Comparison of ENCODE assay signal across 8 cellular contexts in the genomic region with DNA sequence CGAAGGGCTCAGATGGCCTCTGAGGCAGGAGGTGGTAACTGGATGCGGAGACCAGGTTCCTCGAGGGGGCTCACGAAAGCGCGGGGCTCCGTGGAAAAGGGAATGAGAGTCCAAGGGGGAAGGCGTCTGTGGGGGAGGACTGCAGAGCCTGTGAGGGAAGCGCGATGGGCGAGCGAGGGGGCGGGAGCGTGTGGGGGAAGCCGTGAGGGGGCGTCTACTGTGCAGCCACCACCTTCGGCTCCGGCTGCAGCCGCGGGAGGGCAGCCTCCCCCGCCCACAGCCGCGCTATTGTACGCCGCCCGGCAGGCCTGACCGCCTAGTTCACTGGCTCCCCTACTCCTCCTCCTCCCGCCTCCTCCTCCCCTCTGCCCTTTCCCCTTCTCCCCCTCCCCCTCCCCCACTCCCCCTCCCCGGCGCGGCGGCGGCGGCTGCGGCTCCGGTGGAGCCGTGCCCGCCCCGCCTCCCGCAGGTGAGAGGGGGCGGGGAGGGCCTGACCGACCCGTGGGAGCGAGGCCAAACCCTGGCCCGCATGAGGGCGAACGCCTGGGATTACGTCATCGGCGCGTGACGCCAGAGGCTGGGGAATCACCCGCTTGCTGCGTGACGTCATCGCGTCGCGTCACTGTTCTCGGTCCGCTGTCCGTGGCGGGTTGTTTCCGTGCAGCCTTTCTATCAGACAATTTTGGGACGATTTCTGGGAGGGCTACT. TPM values are rescaled to one million over a fixed set of nuclear protein-coding genes. Genes with fewer than 3 reads are reported as not detected.
DNase-seq lines count a peak whose midpoint lies in the region; ATAC-seq and TF ChIP-seq lines count a peak whose summit lies in the region.

A gene (minus strand): TSS at position 294 of the 708 bp plus-strand sequence. CDS start 81,574 bp downstream, outside the sequence.

- H3K9ac ChIP-seq in KMS-11, result peak within 1 kb of the TSS; percentile 81

- peak; percentile 59 for ATAC-seq in GM21723 (IDR thresholded peaks at IDR 0.05; ENCODE audit: unreplicated experiment)
- ATAC-seq in stimulated activated naive CD8-positive, alpha-beta T cell treated with anti-CD3 and anti-CD28 coated beads, Interleukin-15, Interleukin-2, amounts not matched to agents 100 U/mL and 50 U/mL, for 24 hours, result peak; percentile 77

- H3K4me1 Mint-ChIP-seq in nephron progenitor cell, result peaks cover 40% of the 10 kb centered on the region

- peak within 1 kb of the TSS; percentile 97 for H3K27ac Mint-ChIP-seq in nephron progenitor cell

- H3K4me1 ChIP-seq in KMS-11 (ENCODE audit: low read depth, poor library complexity, severe bottlenecking), result peaks cover 34% of the 10 kb centered on the region

- H3K36me3 Mint-ChIP-seq in nephron progenitor cell (ENCODE audit: low read depth), result no peaks in the 10 kb centered on the region

- peak within 1 kb of the TSS; percentile 87 for H3K4me2 ChIP-seq in KMS-11

- H3K36me3 ChIP-seq in KMS-11 (ENCODE audit: insufficient read depth), result no peaks in the 10 kb centered on the region

- H3K9me3 Mint-ChIP-seq in nephron progenitor cell, result no peaks in the 10 kb centered on the region

- no peaks in the 10 kb centered on the region for H3K27me3 Mint-ChIP-seq in nephron progenitor cell (ENCODE audit: low read depth, poor library complexity)

- DNase-seq in DMS53 (lab: John Stamatoyannopoulos, UW) (peak; percentile 100), RPMI7951 (ENCODE audit: low read depth) (peak; percentile 75), fibroblast of the conjunctiva (ENCODE audit: low read depth) (peak; percentile 67), nephron progenitor cell (peak; percentile 92)
- peak; percentile 64 for DNase-seq in activated effector memory CD4-positive, alpha-beta T cell treated with Interleukin-2 at 50 U/mL for 16 hours
- DNase-seq in stimulated activated naive CD8-positive, alpha-beta T cell treated with anti-CD3 and anti-CD28 coated beads, Interleukin-15, Interleukin-2, amounts not matched to agents 100 U/mL and 50 U/mL, for 24 hours, result peak; percentile 89

- no peak within 1 kb of the TSS for H3K4me3 ChIP-seq in KMS-11 (IDR thresholded peaks at IDR 0.05; ENCODE audit: insufficient read depth, low read depth, low read length)

- no peaks in the 10 kb centered on the region for H3K27me3 ChIP-seq in KMS-11 (ENCODE audit: insufficient read depth, low read depth)

- peak within 1 kb of the TSS; percentile 90 for H2AFZ ChIP-seq in KMS-11 (ENCODE audit: low read depth)

- no peaks in the 10 kb centered on the region for H4K20me1 ChIP-seq in KMS-11 (ENCODE audit: insufficient read depth)

- peak within 1 kb of the TSS; percentile 35 for H3K27ac ChIP-seq in KMS-11

- H3K4me3 Mint-ChIP-seq in nephron progenitor cell, result peak within 1 kb of the TSS; percentile 91

- H3K79me2 ChIP-seq in KMS-11 (ENCODE audit: insufficient read depth, low read depth), result no peaks in the 10 kb centered on the region; the same call in 1 of the 2 replicates

- no peak for TF ChIP-seq CTCF in KMS-11 (conservative IDR thresholded peaks at IDR 0.05; ENCODE audit: low read depth, low read length)
- TF ChIP-seq CTCF in nephron progenitor cell (IDR thresholded peaks at IDR 0.05), result no peak

RNA-seq across cellular contexts. Expression of the gene that starts here (rescaled TPM):
- 60.2 and 77.9 TPM in 2 replicates for total RNA-seq in RPMI7951 (2014; rRNA removed; shearing (Covaris generic))
